ENCODE assay signal across 1 cellular context in genomic region chr5:68215208-68215887, GRCh38.
A peak's percentile ranks its signal among the peaks of the same experiment; 100 is the strongest.
TF ChIP-seq lines count a peak whose summit lies in the region.

Gene PIK3R1 (plus strand): TSS chr5:68215756. CDS start chr5:68226676, 10,920 bp downstream.

TF ChIP-seq in HepG2, 621 proteins besides CTCF, POLR2A, EP300 and RAD21 (continued from another document and continues in another):
- no peak; the same call in 1 of the 2 replicates for TF ChIP-seq KLF15 (CRISPR knock-in tag; IDR thresholded peaks at IDR 0.05; ENCODE audit: borderline replicate concordance)
- TF ChIP-seq, protein P1, sequence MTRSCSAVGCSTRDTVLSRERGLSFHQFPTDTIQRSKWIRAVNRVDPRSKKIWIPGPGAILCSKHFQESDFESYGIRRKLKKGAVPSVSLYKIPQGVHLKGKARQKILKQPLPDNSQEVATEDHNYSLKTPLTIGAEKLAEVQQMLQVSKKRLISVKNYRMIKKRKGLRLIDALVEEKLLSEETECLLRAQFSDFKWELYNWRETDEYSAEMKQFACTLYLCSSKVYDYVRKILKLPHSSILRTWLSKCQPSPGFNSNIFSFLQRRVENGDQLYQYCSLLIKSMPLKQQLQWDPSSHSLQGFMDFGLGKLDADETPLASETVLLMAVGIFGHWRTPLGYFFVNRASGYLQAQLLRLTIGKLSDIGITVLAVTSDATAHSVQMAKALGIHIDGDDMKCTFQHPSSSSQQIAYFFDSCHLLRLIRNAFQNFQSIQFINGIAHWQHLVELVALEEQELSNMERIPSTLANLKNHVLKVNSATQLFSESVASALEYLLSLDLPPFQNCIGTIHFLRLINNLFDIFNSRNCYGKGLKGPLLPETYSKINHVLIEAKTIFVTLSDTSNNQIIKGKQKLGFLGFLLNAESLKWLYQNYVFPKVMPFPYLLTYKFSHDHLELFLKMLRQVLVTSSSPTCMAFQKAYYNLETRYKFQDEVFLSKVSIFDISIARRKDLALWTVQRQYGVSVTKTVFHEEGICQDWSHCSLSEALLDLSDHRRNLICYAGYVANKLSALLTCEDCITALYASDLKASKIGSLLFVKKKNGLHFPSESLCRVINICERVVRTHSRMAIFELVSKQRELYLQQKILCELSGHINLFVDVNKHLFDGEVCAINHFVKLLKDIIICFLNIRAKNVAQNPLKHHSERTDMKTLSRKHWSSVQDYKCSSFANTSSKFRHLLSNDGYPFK (CRISPR knock-in tag; IDR thresholded peaks at IDR 0.05; ENCODE audit: borderline replicate concordance): 0 out of 2 replicates have a peak, but pooled peaks have one; percentile 35
- 0 out of 2 replicates have a peak, but pooled peaks have one; percentile 3 for TF ChIP-seq PPARG (CRISPR knock-in tag; conservative IDR thresholded peaks at IDR 0.05)
- peak; percentile 83 for TF ChIP-seq ZNF564 (CRISPR knock-in tag; IDR thresholded peaks at IDR 0.05)
- TF ChIP-seq ZBTB3 (CRISPR knock-in tag; IDR thresholded peaks at IDR 0.05; ENCODE audit: borderline replicate concordance, low read depth): 0 out of 2 replicates have a peak, but pooled peaks have one; percentile 48
- TF ChIP-seq, protein P2, sequence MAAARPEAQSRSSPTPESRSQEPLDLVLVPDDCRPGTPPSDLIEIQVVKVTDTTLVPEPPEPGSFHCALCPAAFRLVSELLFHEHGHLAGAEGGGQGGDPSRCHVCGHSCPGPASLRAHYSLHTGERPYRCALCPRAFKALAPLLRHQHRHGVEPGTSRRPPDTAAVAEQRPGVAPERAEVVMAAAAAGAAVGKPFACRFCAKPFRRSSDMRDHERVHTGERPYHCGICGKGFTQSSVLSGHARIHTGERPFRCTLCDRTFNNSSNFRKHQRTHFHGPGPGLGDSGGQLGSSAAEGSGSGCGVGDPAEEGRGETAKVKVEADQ (CRISPR knock-in tag; IDR thresholded peaks at IDR 0.05; ENCODE audit: borderline replicate concordance): no peak
- TF ChIP-seq, protein P3, sequence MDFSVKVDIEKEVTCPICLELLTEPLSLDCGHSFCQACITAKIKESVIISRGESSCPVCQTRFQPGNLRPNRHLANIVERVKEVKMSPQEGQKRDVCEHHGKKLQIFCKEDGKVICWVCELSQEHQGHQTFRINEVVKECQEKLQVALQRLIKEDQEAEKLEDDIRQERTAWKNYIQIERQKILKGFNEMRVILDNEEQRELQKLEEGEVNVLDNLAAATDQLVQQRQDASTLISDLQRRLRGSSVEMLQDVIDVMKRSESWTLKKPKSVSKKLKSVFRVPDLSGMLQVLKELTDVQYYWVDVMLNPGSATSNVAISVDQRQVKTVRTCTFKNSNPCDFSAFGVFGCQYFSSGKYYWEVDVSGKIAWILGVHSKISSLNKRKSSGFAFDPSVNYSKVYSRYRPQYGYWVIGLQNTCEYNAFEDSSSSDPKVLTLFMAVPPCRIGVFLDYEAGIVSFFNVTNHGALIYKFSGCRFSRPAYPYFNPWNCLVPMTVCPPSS (IDR thresholded peaks at IDR 0.05): no peak
- TF ChIP-seq ZBTB43 (CRISPR knock-in tag; conservative IDR thresholded peaks at IDR 0.05): 0 out of 2 replicates have a peak, but pooled peaks have one; percentile 55
- TF ChIP-seq, protein P4, sequence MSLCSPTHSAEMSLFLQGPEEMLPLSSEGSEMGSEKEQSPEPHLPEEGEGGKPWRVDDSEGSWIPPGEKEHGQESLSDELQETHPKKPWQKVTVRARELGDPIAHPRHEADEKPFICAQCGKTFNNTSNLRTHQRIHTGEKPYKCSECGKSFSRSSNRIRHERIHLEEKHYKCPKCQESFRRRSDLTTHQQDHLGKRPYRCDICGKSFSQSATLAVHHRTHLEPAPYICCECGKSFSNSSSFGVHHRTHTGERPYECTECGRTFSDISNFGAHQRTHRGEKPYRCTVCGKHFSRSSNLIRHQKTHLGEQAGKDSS (CRISPR knock-in tag; IDR thresholded peaks at IDR 0.05; ENCODE audit: borderline replicate concordance, low read depth): peak; percentile 81; the same call in 1 of the 2 replicates
- peak; percentile 39 for TF ChIP-seq KLF6 (CRISPR knock-in tag; IDR thresholded peaks at IDR 0.05)
- TF ChIP-seq KLF16 (CRISPR knock-in tag; IDR thresholded peaks at IDR 0.05): 0 out of 4 replicates have a peak, but pooled peaks of 1 of the 2 experiments have one; percentile 52
- TF ChIP-seq NR2F1 (CRISPR knock-in tag; IDR thresholded peaks at IDR 0.05): 0 out of 4 replicates have a peak, but pooled peaks of 1 of the 2 experiments have one; percentile 33
- TF ChIP-seq RFX5 (IDR thresholded peaks at IDR 0.05; ENCODE audit: low read depth, low read length): no peak
- TF ChIP-seq FOXA3 (CRISPR knock-in tag; IDR thresholded peaks at IDR 0.05): peak; percentile 17; the same call in 1 of the 2 replicates
- peak; percentile 41; the same call in 1 of the 2 replicates for TF ChIP-seq GABPA (IDR thresholded peaks at IDR 0.05; ENCODE audit: low read depth, low read length)
- TF ChIP-seq GABPA (CRISPR knock-in tag; IDR thresholded peaks at IDR 0.05; ENCODE audit: low read depth): no peak
- TF ChIP-seq MAFG (CRISPR knock-in tag; IDR thresholded peaks at IDR 0.05): no peak
- TF ChIP-seq REPIN1 (CRISPR knock-in tag; IDR thresholded peaks at IDR 0.05; ENCODE audit: borderline replicate concordance, low read depth): peak; percentile 73
- TF ChIP-seq, protein P5, sequence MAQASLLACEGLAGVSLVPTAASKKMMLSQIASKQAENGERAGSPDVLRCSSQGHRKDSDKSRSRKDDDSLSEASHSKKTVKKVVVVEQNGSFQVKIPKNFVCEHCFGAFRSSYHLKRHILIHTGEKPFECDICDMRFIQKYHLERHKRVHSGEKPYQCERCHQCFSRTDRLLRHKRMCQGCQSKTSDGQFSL (CRISPR knock-in tag; IDR thresholded peaks at IDR 0.05): peak; percentile 97
- TF ChIP-seq ARNTL (CRISPR knock-in tag; IDR thresholded peaks at IDR 0.05): peak; percentile 5; the same call in 1 of the 2 replicates
- peak; percentile 92 for TF ChIP-seq ZFY (CRISPR knock-in tag; IDR thresholded peaks at IDR 0.05)
- TF ChIP-seq ZNF256 (CRISPR knock-in tag; conservative IDR thresholded peaks at IDR 0.05): no peak
- 0 out of 2 replicates have a peak, but pooled peaks have one; percentile 32 for TF ChIP-seq ZNF275 (CRISPR knock-in tag; IDR thresholded peaks at IDR 0.05; ENCODE audit: borderline replicate concordance)
- 0 out of 2 replicates have a peak, but pooled peaks have one; percentile 57 for TF ChIP-seq FIP1L1 (IDR thresholded peaks at IDR 0.05; ENCODE audit: borderline replicate concordance, insufficient read depth, low read depth, low read length)
- peak; percentile 84; the same call in 1 of the 2 replicates for TF ChIP-seq RNF2 (conservative IDR thresholded peaks at IDR 0.05; ENCODE audit: low read depth)
- TF ChIP-seq ZEB1 (IDR thresholded peaks at IDR 0.05; ENCODE audit: insufficient replicate concordance, low read depth): peak; percentile 41
- TF ChIP-seq MEF2D (CRISPR knock-in tag; IDR thresholded peaks at IDR 0.05): no peak
- 0 out of 2 replicates have a peak, but pooled peaks have one; percentile 16 for TF ChIP-seq DR1 (CRISPR knock-in tag; IDR thresholded peaks at IDR 0.05)
- TF ChIP-seq NFKBIZ (CRISPR knock-in tag; IDR thresholded peaks at IDR 0.05): no peak
- TF ChIP-seq ZNF142 (CRISPR knock-in tag; IDR thresholded peaks at IDR 0.05): peak; percentile 77; the same call in 1 of the 2 replicates
- peak; percentile 65; the same call in 1 of the 2 replicates for TF ChIP-seq EEA1 (CRISPR knock-in tag; IDR thresholded peaks at IDR 0.05; ENCODE audit: borderline replicate concordance)
- 0 out of 2 replicates have a peak, but pooled peaks have one; percentile 42 for TF ChIP-seq SIN3A (IDR thresholded peaks at IDR 0.05; ENCODE audit: borderline replicate concordance, low read depth, low read length)
- TF ChIP-seq PAXIP1 (CRISPR knock-in tag; conservative IDR thresholded peaks at IDR 0.05): peak; percentile 45; the same call in 1 of the 2 replicates
- TF ChIP-seq, protein P6, sequence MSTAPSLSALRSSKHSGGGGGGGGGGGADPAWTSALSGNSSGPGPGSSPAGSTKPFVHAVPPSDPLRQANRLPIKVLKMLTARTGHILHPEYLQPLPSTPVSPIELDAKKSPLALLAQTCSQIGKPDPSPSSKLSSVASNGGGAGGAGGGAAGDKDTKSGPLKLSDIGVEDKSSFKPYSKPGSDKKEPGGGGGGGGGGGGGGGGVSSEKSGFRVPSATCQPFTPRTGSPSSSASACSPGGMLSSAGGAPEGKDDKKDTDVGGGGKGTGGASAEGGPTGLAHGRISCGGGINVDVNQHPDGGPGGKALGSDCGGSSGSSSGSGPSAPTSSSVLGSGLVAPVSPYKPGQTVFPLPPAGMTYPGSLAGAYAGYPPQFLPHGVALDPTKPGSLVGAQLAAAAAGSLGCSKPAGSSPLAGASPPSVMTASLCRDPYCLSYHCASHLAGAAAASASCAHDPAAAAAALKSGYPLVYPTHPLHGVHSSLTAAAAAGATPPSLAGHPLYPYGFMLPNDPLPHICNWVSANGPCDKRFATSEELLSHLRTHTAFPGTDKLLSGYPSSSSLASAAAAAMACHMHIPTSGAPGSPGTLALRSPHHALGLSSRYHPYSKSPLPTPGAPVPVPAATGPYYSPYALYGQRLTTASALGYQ (CRISPR knock-in tag; IDR thresholded peaks at IDR 0.05): peak; percentile 61
- 0 out of 2 replicates have a peak, but pooled peaks have one; percentile 45 for TF ChIP-seq NFKB2 (CRISPR knock-in tag; IDR thresholded peaks at IDR 0.05; ENCODE audit: borderline replicate concordance)
- TF ChIP-seq RBFOX2 (IDR thresholded peaks at IDR 0.05; ENCODE audit: low read depth, low read length): peak; percentile 86
- TF ChIP-seq ESRRA (CRISPR knock-in tag; IDR thresholded peaks at IDR 0.05; ENCODE audit: low read depth): peak; percentile 51; the same call in 1 of the 2 replicates
